In genomic region chr3:154060606-154061380, GRCh38 we compare ENCODE assay signal across 11 cellular contexts.
DNase-seq lines count a peak whose midpoint lies in the region; ATAC-seq, FAIRE-seq and TF ChIP-seq lines count a peak whose summit lies in the region.
"Had no signal": no experiment of that assay in that cellular context is flagged by ENCODE, and none has a peak within 500 bp of the region (broad histone marks: within the 10 kb centered on the region; RNA-seq: fewer than 3 reads in every experiment).

No MANE protein-coding gene starts in this region.

- H3K4me3 ChIP-seq in body of pancreas (no peak overlapping the region), left ventricle myocardium inferior (no peak overlapping the region), pancreas (no peak overlapping the region)

- no peaks in the 10 kb centered on the region for H3K36me3 ChIP-seq in body of pancreas (replicated peaks in 1 of 2; ENCODE audit: insufficient read depth in 1 of 2, low read depth in 2 of 2)
- H3K36me3 ChIP-seq in left ventricle myocardium inferior, result no peaks in the 10 kb centered on the region
- no peaks in the 10 kb centered on the region for H3K36me3 ChIP-seq in pancreas

- TF ChIP-seq POLR2A in body of pancreas (IDR thresholded peaks at IDR 0.05) (no peak), GM12891 (IDR thresholded peaks at IDR 0.05; ENCODE audit: low read depth, low read length) (no peak)

- H3K9me3 ChIP-seq in body of pancreas, result no peaks in the 10 kb centered on the region
- H3K9me3 ChIP-seq in left ventricle myocardium inferior (replicated peaks), result no peaks in the 10 kb centered on the region
- H3K9me3 ChIP-seq in pancreas, result no peaks in the 10 kb centered on the region

- FAIRE-seq in pancreas (lab: Jason Lieb, UNC) (peak; percentile 34), GM12891 (lab: Jason Lieb, UNC) (no peak)
- FAIRE-seq: GM18507 had no signal

- TF ChIP-seq CTCF in body of pancreas (IDR thresholded peaks at IDR 0.05) (no peak), left ventricle myocardium inferior (IDR thresholded peaks at IDR 0.05; ENCODE audit: borderline replicate concordance) (no peak), pancreas (IDR thresholded peaks at IDR 0.05) (no peak)

- DNase-seq in Ammon's horn (ENCODE audit: low spot score) (peak; percentile 73), body of pancreas (peak in 1 of 4 donors; percentile 23), left ventricle myocardium inferior (no peak), pancreas (no peak), kidney tubule cell (ENCODE audit: low spot score) (no peak), KBM-7 (no peak), GM12891 (ENCODE audit: insufficient read length, low spot score) (no peak)
- no peak for DNase-seq in stimulated activated naive CD8-positive, alpha-beta T cell treated with anti-CD3 and anti-CD28 coated beads, Interleukin-15, Interleukin-2, amounts not matched to agents 100 U/mL and 50 U/mL, for 24 hours
- DNase-seq: activated gamma-delta T cell, NCI-H345 had no signal

- in situ Hi-C loops in KBM-7 (cut with MboI; ENCODE audit: low pct_unique_long_range_greater_than_20kb, low sequenced_read_pairs), result no loop called here

- no peaks in the 10 kb centered on the region for H3K27me3 ChIP-seq in body of pancreas
- H3K27me3 ChIP-seq in left ventricle myocardium inferior (ENCODE audit: low read depth), result no peaks in the 10 kb centered on the region
- H3K27me3 ChIP-seq in pancreas, result no peaks in the 10 kb centered on the region

- 36 to 38% methylated on average over 5 of the region's 5 CpGs for WGBS in body of pancreas, 2 donors
- 44 to 45% methylated on average over 5 of the region's 5 CpGs for WGBS in pancreas, 2 donors

- ATAC-seq in body of pancreas (peak; percentile 86), pancreas (peak; percentile 66 to 86 (median 78))
- ATAC-seq in stimulated activated naive CD8-positive, alpha-beta T cell treated with anti-CD3 and anti-CD28 coated beads, Interleukin-15, Interleukin-2, amounts not matched to agents 100 U/mL and 50 U/mL, for 24 hours, result no peak

- H3K4me1 ChIP-seq in body of pancreas (peaks cover 15% of the 10 kb centered on the region), left ventricle myocardium inferior (peaks cover 6% of the 10 kb centered on the region), pancreas (peaks cover 4 to 11% (median 5%) of the 10 kb centered on the region in 3 donors)

- peak overlapping the region in 1 of 4 donors; percentile 12 for H3K27ac ChIP-seq in body of pancreas
- H3K27ac ChIP-seq in left ventricle myocardium inferior (replicated peaks), result peak overlapping the region; percentile 38
- no peak overlapping the region for H3K27ac ChIP-seq in pancreas

- intact Hi-C loops in body of pancreas (cut with DNase I), result no loop called here
- intact Hi-C loops in left ventricle myocardium inferior (cut with micrococcal nuclease), result no loop called here
- intact Hi-C loops in pancreas (cut with DNase I), result no loop called here

TF ChIP-seq in GM12891, 5 proteins besides CTCF, POLR2A, EP300 and RAD21:
- TF ChIP-seq TAF1 (IDR thresholded peaks at IDR 0.05; ENCODE audit: low read depth, low read length), result no peak
- TF ChIP-seq POU2F2 (IDR thresholded peaks at IDR 0.05; ENCODE audit: low read depth, low read length), result no peak
- TF ChIP-seq POLR2AphosphoS5 (IDR thresholded peaks at IDR 0.05; ENCODE audit: low read depth, low read length), result no peak
- no peak for TF ChIP-seq PAX5 (IDR thresholded peaks at IDR 0.05; ENCODE audit: insufficient read depth, low read length, severe bottlenecking)
- no peak for TF ChIP-seq SPI1 (IDR thresholded peaks at IDR 0.05; ENCODE audit: low read depth, low read length)
